Comparison of ENCODE assay signal across 1 cellular context in genomic region chr7:65436163-65436562, GRCh38.
TF ChIP-seq lines count a peak whose summit lies in the region.

No MANE protein-coding gene starts in this region.

TF ChIP-seq in HepG2, 621 proteins besides CTCF, POLR2A, EP300 and RAD21 (continued from another document):
- TF ChIP-seq ZHX2 (IDR thresholded peaks at IDR 0.05; ENCODE audit: low read depth) (no peak), ZHX2 (CRISPR knock-in tag; IDR thresholded peaks at IDR 0.05; ENCODE audit: borderline replicate concordance) (no peak), MTERF4 (CRISPR knock-in tag; IDR thresholded peaks at IDR 0.05) (no peak), SATB2 (CRISPR knock-in tag; IDR thresholded peaks at IDR 0.05) (peak; percentile 95; the same call in 1 of the 2 replicates), ZNF790 (CRISPR knock-in tag; IDR thresholded peaks at IDR 0.05; ENCODE audit: borderline replicate concordance) (no peak), NFIC (IDR thresholded peaks at IDR 0.05; ENCODE audit: low read length) (no peak), FOSL1 (CRISPR knock-in tag; IDR thresholded peaks at IDR 0.05; ENCODE audit: borderline replicate concordance) (no peak), RBAK (CRISPR knock-in tag; IDR thresholded peaks at IDR 0.05) (no peak), CHD4 (IDR thresholded peaks at IDR 0.05; ENCODE audit: borderline replicate concordance, low read length) (peak; percentile 67; the same call in 1 of the 2 replicates), ZC3H13 (CRISPR knock-in tag; IDR thresholded peaks at IDR 0.05) (no peak), FOXO4 (CRISPR knock-in tag; conservative IDR thresholded peaks at IDR 0.05) (no peak), ZNF331 (CRISPR knock-in tag; IDR thresholded peaks at IDR 0.05) (no peak), SNAI1 (CRISPR knock-in tag; IDR thresholded peaks at IDR 0.05; ENCODE audit: borderline replicate concordance) (no peak), ZFAT (CRISPR knock-in tag; conservative IDR thresholded peaks at IDR 0.05) (no peak)
